8 cellular contexts compared by ENCODE assay signal in the genomic region with DNA sequence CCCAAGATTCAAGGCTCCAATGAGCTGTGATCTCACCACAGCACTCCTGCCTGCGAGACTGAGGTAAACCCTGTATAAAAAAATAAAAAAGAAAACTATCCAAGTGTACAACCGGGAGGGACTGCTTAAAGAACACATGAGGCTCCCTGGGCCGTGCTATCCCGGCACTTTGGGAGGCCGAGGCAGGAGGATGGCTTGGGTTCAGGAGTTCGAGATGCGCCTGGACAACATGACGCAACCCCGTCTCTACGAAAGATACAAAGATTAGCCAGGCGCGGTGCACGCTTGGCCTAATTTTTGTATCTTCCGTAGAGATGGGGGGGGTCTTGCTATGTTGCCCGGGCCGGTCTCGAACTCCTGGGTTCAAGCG.
A peak's percentile ranks its signal among the peaks of the same experiment; 100 is the strongest.
DNase-seq lines count a peak whose midpoint lies in the region; ATAC-seq and TF ChIP-seq lines count a peak whose summit lies in the region.
"Not testable (repeated sequence)": the region's sequence is repeated elsewhere in the genome, so short reads cannot be mapped to it uniquely, and the experiment has no call there.

No MANE protein-coding gene starts in this region.

- not testable (repeated sequence) for TF ChIP-seq RAD21 in liver (IDR thresholded peaks at IDR 0.05)

- peaks cover 16% of the 10 kb centered on the region for H3K36me3 Mint-ChIP-seq in Caco-2 (ENCODE audit: insufficient read depth, unreplicated experiment)

- H3K27ac ChIP-seq in HUES48 (ENCODE audit: low read depth, low read length); trophoblast cell (ENCODE audit: low read depth, low read length): not testable (repeated sequence)
- H3K27ac ChIP-seq in ascending aorta (peak overlapping the region; percentile 78 to 94), esophagus (ENCODE audit: low read depth in 2 of 2, low read length in 1 of 2) (peak overlapping the region; percentile 77 to 82), liver (ENCODE audit: low read depth in 1 of 2, low read length in 2 of 2) (peak overlapping the region; percentile 71 to 73), transverse colon (peak overlapping the region; percentile 88 to 94 (median 89))

- peak overlapping the region; percentile 99 for H4K8ac ChIP-seq in trophoblast cell (ENCODE audit: low read depth, low read length)

- H2BK120ac ChIP-seq in trophoblast cell (ENCODE audit: insufficient read depth, low read length, poor library complexity) = peak overlapping the region; percentile 46

- not testable (repeated sequence) for TF ChIP-seq POLR2A in transverse colon (IDR thresholded peaks at IDR 0.05)

- intact Hi-C loops in Caco-2 (cut with micrococcal nuclease; ENCODE audit: unreplicated experiment); ascending aorta (cut with DNase I); transverse colon (cut with DNase I; ENCODE audit: low total_unique reads): not testable (repeated sequence)

- H3K4ac ChIP-seq in trophoblast cell (ENCODE audit: low read depth, low read length) = peak overlapping the region; percentile 93

- H3K27me3 Mint-ChIP-seq in Caco-2 (ENCODE audit: insufficient read depth, unreplicated experiment) = not testable (repeated sequence)

- H3K27me3 ChIP-seq in Caco-2 (replicated peaks; ENCODE audit: control insufficient read depth, insufficient read depth, low read length); HUES48 (ENCODE audit: control insufficient read depth, insufficient read depth, low read length); ascending aorta; esophagus (ENCODE audit: control insufficient read depth in 1 of 2, insufficient read depth in 2 of 2, low read length in 2 of 2); liver (ENCODE audit: control insufficient read depth in 4 of 4, insufficient read depth in 4 of 4, low read length in 3 of 4); trophoblast cell (ENCODE audit: insufficient read depth, low read length); transverse colon: not testable (repeated sequence)

- H3K79me1 ChIP-seq in trophoblast cell (ENCODE audit: low read length) = not testable (repeated sequence)

- H3K18ac ChIP-seq in trophoblast cell (ENCODE audit: low read length) = not testable (repeated sequence)

- TF ChIP-seq CTCF in Caco-2 (IDR thresholded peaks at IDR 0.05; ENCODE audit: insufficient read depth in 1 of 2, low read depth in 1 of 2, low read length in 1 of 2, severe bottlenecking in 1 of 2, unreplicated experiment in 1 of 2); ascending aorta (IDR thresholded peaks at IDR 0.05); liver (IDR thresholded peaks at IDR 0.05; ENCODE audit: low read depth, low read length, missing input control); transverse colon (IDR thresholded peaks at IDR 0.05): not testable (repeated sequence)

- H3K23ac ChIP-seq in trophoblast cell (ENCODE audit: low read length) = not testable (repeated sequence)

- H3K14ac ChIP-seq in trophoblast cell (ENCODE audit: low read length) = peak overlapping the region; percentile 11

- not testable (repeated sequence) for TF ChIP-seq EP300 in transverse colon (IDR thresholded peaks at IDR 0.05; ENCODE audit: low read depth)

- not testable (repeated sequence) for H3K9me3 Mint-ChIP-seq in Caco-2 (ENCODE audit: unreplicated experiment)

- H3K4me3 ChIP-seq in Caco-2 (ENCODE audit: low read depth, low read length) = peak overlapping the region; percentile 34
- peak overlapping the region; percentile 98 for H3K4me3 ChIP-seq in HUES48 (ENCODE audit: low read depth, low read length)
- H3K4me3 ChIP-seq in ascending aorta = peak overlapping the region; percentile 83 to 91
- peak overlapping the region; percentile 90 to 99 for H3K4me3 ChIP-seq in esophagus (ENCODE audit: low read depth in 1 of 2, low read length in 2 of 2)
- peak overlapping the region; percentile 20 to 71 (median 38) for H3K4me3 ChIP-seq in liver (ENCODE audit: low read depth in 1 of 3, low read length in 3 of 3)
- peak overlapping the region; percentile 35 for H3K4me3 ChIP-seq in trophoblast cell (ENCODE audit: low read depth, low read length)
- peak overlapping the region in 3 of 4 donors; percentile 46 to 75 (median 71) for H3K4me3 ChIP-seq in transverse colon

- H3K9me3 ChIP-seq in Caco-2; HUES48 (ENCODE audit: control insufficient read depth, insufficient read depth, low read length); ascending aorta; esophagus (ENCODE audit: control insufficient read depth in 2 of 2, insufficient read depth in 1 of 2, low read depth in 1 of 2, low read length in 1 of 2); liver (ENCODE audit: control insufficient read depth in 4 of 4, low read length in 3 of 4); trophoblast cell (ENCODE audit: insufficient read depth, low read depth, low read length); transverse colon: not testable (repeated sequence)

- peak overlapping the region; percentile 82 for H2AK5ac ChIP-seq in trophoblast cell (ENCODE audit: low read length)

- H3K4me1 Mint-ChIP-seq in Caco-2 (ENCODE audit: low read depth, unreplicated experiment) = not testable (repeated sequence)

- peak overlapping the region; percentile 98 for H4K12ac ChIP-seq in trophoblast cell (ENCODE audit: low read depth, low read length)

- peak overlapping the region; percentile 13 for H2BK12ac ChIP-seq in trophoblast cell (ENCODE audit: low read length)

- 86 to 93% methylated on average over 18 of the region's 18 CpGs for WGBS in esophagus, 2 donors
- WGBS in liver = 94% methylated on average over 18 of the region's 18 CpGs
- no CpG with 5 or more reads among the region's 18 CpGs for WGBS in trophoblast cell (ENCODE audit: extremely low coverage, insufficient coverage, insufficient read length)
- 89% methylated on average over 18 of the region's 18 CpGs; no CpG with 5 or more reads in 1 of the 2 donors for WGBS in transverse colon (ENCODE audit: low coverage in 1 of 2), 2 donors

- not testable (repeated sequence) for H2BK5ac ChIP-seq in trophoblast cell (ENCODE audit: low read depth, low read length, poor library complexity)

- H3K27ac Mint-ChIP-seq in Caco-2 (ENCODE audit: unreplicated experiment) = peak overlapping the region; percentile 79

- H3K4me3 Mint-ChIP-seq in Caco-2 (ENCODE audit: unreplicated experiment) = peak overlapping the region; percentile 81

- not testable (repeated sequence) for H3K36me3 ChIP-seq in Caco-2 (ENCODE audit: control insufficient read depth, insufficient read depth, low read length); HUES48 (ENCODE audit: control insufficient read depth, insufficient read depth, low read length); ascending aorta; esophagus (ENCODE audit: control insufficient read depth in 2 of 2, insufficient read depth in 2 of 2, low read length in 1 of 2); liver (ENCODE audit: control insufficient read depth in 4 of 4, insufficient read depth in 3 of 4, low read depth in 1 of 4, low read length in 3 of 4); trophoblast cell (ENCODE audit: control insufficient read depth in 1 of 2, insufficient read depth in 2 of 2, low read length in 2 of 2); transverse colon

- TSS peak; percentile 86 for BruUV-seq in Caco-2 (replicated peaks; lab: Mats Ljungman, UMichigan)

- CTCF ChIA-PET in Caco-2 (lab: Charles Lee) = not testable (repeated sequence)

- POLR2A ChIA-PET in Caco-2 (lab: Charles Lee) = not testable (repeated sequence)

- peak overlapping the region; percentile 29 for H3K4me2 ChIP-seq in trophoblast cell (ENCODE audit: low read length)

- H3K9ac ChIP-seq in HUES48 (ENCODE audit: low read depth, low read length); trophoblast cell (ENCODE audit: low read length): not testable (repeated sequence)
- H3K9ac ChIP-seq in liver (ENCODE audit: low read depth in 1 of 2, low read length in 2 of 2) = peak overlapping the region in 1 of 2 donors; percentile 51

- H4K91ac ChIP-seq in trophoblast cell (ENCODE audit: low read depth, low read length) = peak overlapping the region; percentile 58

- not testable (repeated sequence) for DNase-seq in Caco-2, trophoblast cell, transverse colon
- peak in 1 of 2 donors; percentile 64 for DNase-seq in ascending aorta (ENCODE audit: low spot score in 2 of 2)

- ATAC-seq in SK-N-SH treated with all-trans-retinoic acid at 6 μM for 48 hours = peak; percentile 4; the same call in 2 of the 3 replicates

- H2AFZ ChIP-seq in trophoblast cell (ENCODE audit: insufficient read depth, low read length, poor library complexity) = peak overlapping the region; percentile 3

- H3K79me2 ChIP-seq in trophoblast cell (ENCODE audit: control insufficient read depth, insufficient read depth, low read length, poor library complexity) = not testable (repeated sequence)

- not testable (repeated sequence) for H3K4me1 ChIP-seq in Caco-2; HUES48 (ENCODE audit: control insufficient read depth, insufficient read depth, low read length); ascending aorta; esophagus (ENCODE audit: control insufficient read depth in 2 of 2, insufficient read depth in 2 of 2, low read length in 1 of 2); liver (ENCODE audit: control insufficient read depth in 4 of 4, insufficient read depth in 4 of 4, low read length in 3 of 4); trophoblast cell (ENCODE audit: control insufficient read depth in 1 of 2, insufficient read depth in 2 of 2, low read length in 2 of 2)
- peaks cover 2 to 12% (median 4%) of the 10 kb centered on the region in 4 donors for H3K4me1 ChIP-seq in transverse colon

- in situ Hi-C loops in transverse colon (cut with MboI; ENCODE audit: low pct_ligation_motif_present in 1 of 4, low pct_unique_long_range_greater_than_20kb in 1 of 4, low sequenced_read_pairs in 3 of 4) = loop anchor here in 1 of 4 donors (10.0 kb wide), 1 partner anchor 686 kb away; no protein-coding TSS in a partner anchor

Comparison
In these comparisons a context has a peak if more than half of its experiments do, and no peak if none do; other contexts are left out.
1. H3K4me3 ChIP-seq: peak in every context shown above with its lines; median percentile 98 in HUES48; 94 in esophagus; 87 in ascending aorta; 71 in transverse colon; 38 in liver; 35 in trophoblast cell; 34 in Caco-2.